In the genomic region with DNA sequence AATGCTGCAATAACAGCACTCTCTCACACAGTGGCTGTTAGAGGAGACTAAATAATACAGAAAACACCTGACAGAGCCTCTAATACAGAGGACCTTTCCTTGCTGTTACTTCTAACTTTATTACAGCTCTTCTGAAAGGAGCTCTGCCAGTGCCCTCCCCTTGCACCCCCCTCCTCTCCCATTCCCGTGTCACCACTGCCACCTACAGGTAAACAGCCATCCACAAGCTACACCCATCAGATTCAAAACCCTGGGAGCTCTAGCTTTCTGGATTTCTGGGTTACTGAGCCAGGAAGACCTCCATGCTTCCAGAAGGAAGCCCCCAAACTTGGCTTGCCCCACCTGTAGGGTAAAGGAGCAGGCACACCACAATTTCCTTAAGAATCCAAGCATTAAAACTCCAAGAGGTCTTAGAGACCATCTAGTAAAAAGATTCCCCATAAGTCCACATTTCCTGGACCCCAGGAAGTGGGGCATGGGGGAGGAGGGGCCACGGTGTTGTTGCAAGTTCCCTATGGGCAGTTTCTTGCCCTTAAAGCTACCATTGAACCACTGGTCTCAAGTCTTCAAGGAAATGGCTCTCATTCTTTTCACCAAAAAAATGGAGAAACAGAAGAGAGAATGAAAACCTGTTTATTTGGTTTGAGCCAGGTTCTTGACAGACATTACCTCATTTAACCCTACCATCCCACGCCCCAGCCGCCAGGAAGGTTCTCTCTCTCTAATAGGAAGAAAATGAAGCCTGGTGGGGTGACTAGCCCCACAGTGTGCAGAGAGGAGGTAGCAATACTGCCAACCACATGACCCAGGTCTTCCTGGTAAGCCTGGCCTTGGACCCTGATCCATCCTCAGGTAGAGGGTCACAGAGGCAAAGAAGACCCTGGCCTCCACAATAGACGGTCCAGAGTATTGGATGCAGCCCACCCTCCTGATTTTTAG, we compare ENCODE assay signal across 1 cellular context.
TF ChIP-seq lines count a peak whose summit lies in the region.

No MANE protein-coding gene starts in this region.

TF ChIP-seq in HepG2, 621 proteins besides CTCF, POLR2A, EP300 and RAD21 (continued from another document and continues in another):
- TF ChIP-seq ZNF362 (CRISPR knock-in tag; IDR thresholded peaks at IDR 0.05; ENCODE audit: borderline replicate concordance) (no peak), HOXA3 (CRISPR knock-in tag; IDR thresholded peaks at IDR 0.05) (no peak), KLF12 (CRISPR knock-in tag; IDR thresholded peaks at IDR 0.05; ENCODE audit: borderline replicate concordance) (no peak), TEAD2 (CRISPR knock-in tag; IDR thresholded peaks at IDR 0.05) (no peak), ZNF563 (CRISPR knock-in tag; IDR thresholded peaks at IDR 0.05) (0 out of 2 replicates have a peak, but pooled peaks have one; percentile 35), ZNF326 (CRISPR knock-in tag; IDR thresholded peaks at IDR 0.05; ENCODE audit: borderline replicate concordance) (no peak), MXD1 (CRISPR knock-in tag; IDR thresholded peaks at IDR 0.05) (no peak), ZNF160 (CRISPR knock-in tag; IDR thresholded peaks at IDR 0.05) (no peak), ZNF251 (CRISPR knock-in tag; IDR thresholded peaks at IDR 0.05) (no peak), ZNF383 (CRISPR knock-in tag; IDR thresholded peaks at IDR 0.05; ENCODE audit: borderline replicate concordance) (no peak), PLSCR1 (CRISPR knock-in tag; IDR thresholded peaks at IDR 0.05; ENCODE audit: borderline replicate concordance) (no peak), MAF1 (CRISPR knock-in tag; IDR thresholded peaks at IDR 0.05; ENCODE audit: borderline replicate concordance) (no peak), ZNF784 (CRISPR knock-in tag; IDR thresholded peaks at IDR 0.05; ENCODE audit: borderline replicate concordance) (no peak), E2F2 (CRISPR knock-in tag; IDR thresholded peaks at IDR 0.05; ENCODE audit: borderline replicate concordance) (no peak), ZFX (CRISPR knock-in tag; IDR thresholded peaks at IDR 0.05; ENCODE audit: low read depth) (no peak), KIAA2018 (CRISPR knock-in tag; IDR thresholded peaks at IDR 0.05; ENCODE audit: borderline replicate concordance) (no peak), MEIS1 (CRISPR knock-in tag; IDR thresholded peaks at IDR 0.05; ENCODE audit: borderline replicate concordance) (no peak), HNF1A (IDR thresholded peaks at IDR 0.05; ENCODE audit: low read depth) (no peak), HNF1A (CRISPR knock-in tag; IDR thresholded peaks at IDR 0.05; ENCODE audit: borderline replicate concordance) (no peak)
- TF ChIP-seq, protein P1, sequence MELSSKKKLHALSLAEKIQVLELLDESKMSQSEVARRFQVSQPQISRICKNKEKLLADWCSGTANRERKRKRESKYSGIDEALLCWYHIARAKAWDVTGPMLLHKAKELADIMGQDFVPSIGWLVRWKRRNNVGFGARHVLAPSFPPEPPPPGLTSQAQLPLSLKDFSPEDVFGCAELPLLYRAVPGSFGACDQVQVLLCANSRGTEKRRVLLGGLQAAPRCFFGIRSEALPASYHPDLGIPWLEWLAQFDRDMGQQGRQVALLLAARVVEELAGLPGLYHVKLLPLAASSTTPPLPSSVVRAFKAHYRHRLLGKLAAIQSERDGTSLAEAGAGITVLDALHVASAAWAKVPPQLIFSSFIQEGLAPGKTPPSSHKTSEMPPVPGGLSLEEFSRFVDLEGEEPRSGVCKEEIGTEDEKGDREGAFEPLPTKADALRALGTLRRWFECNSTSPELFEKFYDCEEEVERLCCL (CRISPR knock-in tag; IDR thresholded peaks at IDR 0.05; ENCODE audit: borderline replicate concordance): no peak
- TF ChIP-seq, protein P2, sequence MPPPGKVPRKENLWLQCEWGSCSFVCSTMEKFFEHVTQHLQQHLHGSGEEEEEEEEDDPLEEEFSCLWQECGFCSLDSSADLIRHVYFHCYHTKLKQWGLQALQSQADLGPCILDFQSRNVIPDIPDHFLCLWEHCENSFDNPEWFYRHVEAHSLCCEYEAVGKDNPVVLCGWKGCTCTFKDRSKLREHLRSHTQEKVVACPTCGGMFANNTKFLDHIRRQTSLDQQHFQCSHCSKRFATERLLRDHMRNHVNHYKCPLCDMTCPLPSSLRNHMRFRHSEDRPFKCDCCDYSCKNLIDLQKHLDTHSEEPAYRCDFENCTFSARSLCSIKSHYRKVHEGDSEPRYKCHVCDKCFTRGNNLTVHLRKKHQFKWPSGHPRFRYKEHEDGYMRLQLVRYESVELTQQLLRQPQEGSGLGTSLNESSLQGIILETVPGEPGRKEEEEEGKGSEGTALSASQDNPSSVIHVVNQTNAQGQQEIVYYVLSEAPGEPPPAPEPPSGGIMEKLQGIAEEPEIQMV (CRISPR knock-in tag; IDR thresholded peaks at IDR 0.05; ENCODE audit: low read depth): peak; percentile 30; the same call in 1 of the 2 replicates
- TF ChIP-seq, protein P3, sequence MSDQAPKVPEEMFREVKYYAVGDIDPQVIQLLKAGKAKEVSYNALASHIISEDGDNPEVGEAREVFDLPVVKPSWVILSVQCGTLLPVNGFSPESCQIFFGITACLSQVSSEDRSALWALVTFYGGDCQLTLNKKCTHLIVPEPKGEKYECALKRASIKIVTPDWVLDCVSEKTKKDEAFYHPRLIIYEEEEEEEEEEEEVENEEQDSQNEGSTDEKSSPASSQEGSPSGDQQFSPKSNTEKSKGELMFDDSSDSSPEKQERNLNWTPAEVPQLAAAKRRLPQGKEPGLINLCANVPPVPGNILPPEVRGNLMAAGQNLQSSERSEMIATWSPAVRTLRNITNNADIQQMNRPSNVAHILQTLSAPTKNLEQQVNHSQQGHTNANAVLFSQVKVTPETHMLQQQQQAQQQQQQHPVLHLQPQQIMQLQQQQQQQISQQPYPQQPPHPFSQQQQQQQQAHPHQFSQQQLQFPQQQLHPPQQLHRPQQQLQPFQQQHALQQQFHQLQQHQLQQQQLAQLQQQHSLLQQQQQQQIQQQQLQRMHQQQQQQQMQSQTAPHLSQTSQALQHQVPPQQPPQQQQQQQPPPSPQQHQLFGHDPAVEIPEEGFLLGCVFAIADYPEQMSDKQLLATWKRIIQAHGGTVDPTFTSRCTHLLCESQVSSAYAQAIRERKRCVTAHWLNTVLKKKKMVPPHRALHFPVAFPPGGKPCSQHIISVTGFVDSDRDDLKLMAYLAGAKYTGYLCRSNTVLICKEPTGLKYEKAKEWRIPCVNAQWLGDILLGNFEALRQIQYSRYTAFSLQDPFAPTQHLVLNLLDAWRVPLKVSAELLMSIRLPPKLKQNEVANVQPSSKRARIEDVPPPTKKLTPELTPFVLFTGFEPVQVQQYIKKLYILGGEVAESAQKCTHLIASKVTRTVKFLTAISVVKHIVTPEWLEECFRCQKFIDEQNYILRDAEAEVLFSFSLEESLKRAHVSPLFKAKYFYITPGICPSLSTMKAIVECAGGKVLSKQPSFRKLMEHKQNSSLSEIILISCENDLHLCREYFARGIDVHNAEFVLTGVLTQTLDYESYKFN (CRISPR knock-in tag; conservative IDR thresholded peaks at IDR 0.05): no peak
